In genomic region chr9:131701789-131702337, GRCh38 we compare ENCODE assay signal across 16 cellular contexts. TPM values are rescaled to one million over a fixed set of nuclear protein-coding genes. Genes with fewer than 3 reads are reported as not detected.
DNase-seq lines count a peak whose midpoint lies in the region; ATAC-seq, FAIRE-seq and TF ChIP-seq lines count a peak whose summit lies in the region.
"Had no signal": no experiment of that assay in that cellular context is flagged by ENCODE, and none has a peak within 500 bp of the region (broad histone marks: within the 10 kb centered on the region; RNA-seq: fewer than 3 reads in every experiment).

No MANE protein-coding gene starts in this region.

- H3K4me1 ChIP-seq in HUES48 (ENCODE audit: control insufficient read depth, insufficient read depth, low read length), result peaks cover 82% of the 10 kb centered on the region
- peaks cover 59% of the 10 kb centered on the region for H3K4me1 ChIP-seq in HepG2 (ENCODE audit: insufficient read depth, low read length)
- peaks cover 30% of the 10 kb centered on the region for H3K4me1 ChIP-seq in BE2C

- H3K36me3 ChIP-seq in HUES48 (ENCODE audit: control insufficient read depth, insufficient read depth, low read length), result no peaks in the 10 kb centered on the region
- no peaks in the 10 kb centered on the region for H3K36me3 ChIP-seq in HepG2 (replicated peaks in 1 of 2; ENCODE audit: control insufficient read depth in 1 of 2, insufficient read depth in 2 of 2, low read length in 2 of 2)
- no peaks in the 10 kb centered on the region for H3K36me3 ChIP-seq in BE2C
- H3K36me3 ChIP-seq: thyroid gland had no signal

- no peak for DNase-seq in CD14-positive monocyte (ENCODE audit: low spot score)
- peak; percentile 8 for DNase-seq in astrocyte of the cerebellum (ENCODE audit: low read depth)
- peak; percentile 1 for DNase-seq in kidney glomerular epithelial cell (lab: John Stamatoyannopoulos, UW)
- no peak for DNase-seq in activated T-helper 2 cell treated with anti-CD3 and anti-CD28 coated beads, Interferon-gamma antibody, Interleukin-2, Interleukin-4, amounts not matched to agents 10 μg/mL and 5 μg/mL and 100 μg/mL, durations not matched to agents 14 hours and 24 hours and 36 hours (ENCODE audit: low spot score)
- DNase-seq in SHP77 treated with DMSO at 0.1 percent for 48 hours (lab: John Stamatoyannopoulos, UW), result no peak
- no peak for DNase-seq in HepG2 (ENCODE audit: low spot score)
- DNase-seq in BE2C, result no peak
- DNase-seq: anterior cingulate cortex; MM.1S; PC-3; stimulated activated CD4-positive, alpha-beta T cell treated with anti-CD3 and anti-CD28 coated beads, Interleukin-1b, Interleukin-23, amount 100 ng/mL, for 48 hours; thyroid gland had no signal

- no peak for TF ChIP-seq RAD21 in HepG2 (CRISPR knock-in tag; IDR thresholded peaks at IDR 0.05)

- peaks cover 96% of the 10 kb centered on the region for H3K4me1 Mint-ChIP-seq in CD14-positive monocyte
- peaks cover 70% of the 10 kb centered on the region for H3K4me1 Mint-ChIP-seq in activated T-helper 2 cell treated with anti-CD3 and anti-CD28 coated beads, Interferon-gamma antibody, Interleukin-2, Interleukin-4, amounts not matched to agents 10 μg/mL and 5 μg/mL and 100 μg/mL, durations not matched to agents 14 hours and 24 hours and 36 hours (ENCODE audit: low read depth)

- H3K27me3 ChIP-seq in HUES48 (ENCODE audit: control insufficient read depth, insufficient read depth, low read length) (no peaks in the 10 kb centered on the region), HepG2 (ENCODE audit: control insufficient read depth in 1 of 2, insufficient read depth in 2 of 2, low read length in 2 of 2) (no peaks in the 10 kb centered on the region), BE2C (no peaks in the 10 kb centered on the region)
- H3K27me3 ChIP-seq: thyroid gland had no signal

- POLR2A ChIA-PET in HepG2 (lab: Yijun Ruan, JAX), result interaction anchor here (0.8 kb wide), 1 partner anchor 31 kb away, joined by 3 read pairs; no protein-coding TSS in a partner anchor

- 97% methylated on average over 6 of the region's 6 CpGs for WGBS in HepG2 (ENCODE audit: low lambda C conversion rate)

- H3K36me3 Mint-ChIP-seq in CD14-positive monocyte, result peaks cover 25 to 36% of the 10 kb centered on the region in 2 donors
- peaks cover 22% of the 10 kb centered on the region for H3K36me3 Mint-ChIP-seq in activated T-helper 2 cell treated with anti-CD3 and anti-CD28 coated beads, Interferon-gamma antibody, Interleukin-2, Interleukin-4, amounts not matched to agents 10 μg/mL and 5 μg/mL and 100 μg/mL, durations not matched to agents 14 hours and 24 hours and 36 hours (ENCODE audit: low read depth)

- H3K4me3 ChIP-seq in HUES48 (ENCODE audit: low read depth, low read length), result no peak overlapping the region; the same call in 1 of the 2 replicates
- H3K4me3 ChIP-seq in astrocyte of the cerebellum (ENCODE audit: low read depth, low read length), result no peak overlapping the region
- no peak overlapping the region for H3K4me3 ChIP-seq in HepG2 (replicated peaks in 1 of 3; ENCODE audit: insufficient read depth in 1 of 3, low read depth in 2 of 3, low read length in 3 of 3)
- no peak overlapping the region for H3K4me3 ChIP-seq in BE2C (ENCODE audit: low read depth, low read length)
- H3K4me3 ChIP-seq: GM12878, thyroid gland had no signal

- H3K27ac Mint-ChIP-seq in CD14-positive monocyte, result peak overlapping the region; percentile 60 to 99 (median 85)
- H3K27ac Mint-ChIP-seq in activated T-helper 2 cell treated with anti-CD3 and anti-CD28 coated beads, Interferon-gamma antibody, Interleukin-2, Interleukin-4, amounts not matched to agents 10 μg/mL and 5 μg/mL and 100 μg/mL, durations not matched to agents 14 hours and 24 hours and 36 hours, result no peak overlapping the region

- TF ChIP-seq EP300 in HepG2 (IDR thresholded peaks at IDR 0.05; ENCODE audit: low read depth in 2 of 2, low read length in 2 of 2) (no peak), HepG2 (CRISPR knock-in tag; IDR thresholded peaks at IDR 0.05; ENCODE audit: borderline replicate concordance) (no peak)

- H3K4me3 Mint-ChIP-seq in CD14-positive monocyte, result peak overlapping the region in 1 of 2 donors; percentile 16
- no peak overlapping the region for H3K4me3 Mint-ChIP-seq in activated T-helper 2 cell treated with anti-CD3 and anti-CD28 coated beads, Interferon-gamma antibody, Interleukin-2, Interleukin-4, amounts not matched to agents 10 μg/mL and 5 μg/mL and 100 μg/mL, durations not matched to agents 14 hours and 24 hours and 36 hours (ENCODE audit: low read depth)

- H3K4me2 ChIP-seq in HepG2 (ENCODE audit: low read depth, low read length), result no peak overlapping the region

- CTCF ChIA-PET in HepG2 (lab: Yijun Ruan, JAX; ENCODE audit: low intra/inter-chr PET ratio, low total read pairs), result no interaction called here

- BruUV-seq in HepG2 (replicated peaks; lab: Mats Ljungman, UMichigan), result no TSS peak

- in situ Hi-C loops in astrocyte of the cerebellum (cut with HindIII; ENCODE audit: low sequenced_read_pairs), result no loop called here
- in situ Hi-C loops in HepG2 (cut with HindIII; ENCODE audit: extremely low pct_ligation_motif_present, low pct_unique_long_range_greater_than_20kb), result no loop called here

- H3K9me3 ChIP-seq in HUES48 (ENCODE audit: control insufficient read depth, insufficient read depth, low read length) (no peaks in the 10 kb centered on the region), HepG2 (ENCODE audit: low read length) (no peaks in the 10 kb centered on the region), BE2C (no peaks in the 10 kb centered on the region)
- H3K9me3 ChIP-seq: thyroid gland had no signal

- ATAC-seq in HepG2, result no peak
- ATAC-seq: GM12878, PC-3 had no signal

- peaks cover 0 to 6% (median 2%) of the 10 kb centered on the region in 7 donors for H3K9me3 Mint-ChIP-seq in CD14-positive monocyte
- no peaks in the 10 kb centered on the region for H3K9me3 Mint-ChIP-seq in activated T-helper 2 cell treated with anti-CD3 and anti-CD28 coated beads, Interferon-gamma antibody, Interleukin-2, Interleukin-4, amounts not matched to agents 10 μg/mL and 5 μg/mL and 100 μg/mL, durations not matched to agents 14 hours and 24 hours and 36 hours

- peak overlapping the region; percentile 92 for H3K27ac ChIP-seq in HUES48 (ENCODE audit: low read depth, low read length)
- no peak overlapping the region for H3K27ac ChIP-seq in HepG2 (ENCODE audit: extremely low read length, insufficient read depth, low read length)
- H3K27ac ChIP-seq: thyroid gland, VCaP had no signal

- peaks cover 55% of the 10 kb centered on the region for H3K79me2 ChIP-seq in HepG2 (ENCODE audit: insufficient read depth, low read length)

- no peak overlapping the region for H2AFZ ChIP-seq in HepG2 (ENCODE audit: low read length)

- intact Hi-C loops in CD14-positive monocyte (cut with micrococcal nuclease) (loop anchor here in 1 of 2 donors (5.0 kb wide), 1 partner anchor 35 kb away; no protein-coding TSS in a partner anchor), HepG2 (cut with micrococcal nuclease; ENCODE audit: unreplicated experiment) (no loop called here)
- intact Hi-C loops in activated T-helper 2 cell treated with anti-CD3 and anti-CD28 coated beads, Interferon-gamma antibody, Interleukin-2, Interleukin-4, amounts not matched to agents 10 μg/mL and 5 μg/mL and 100 μg/mL, durations not matched to agents 14 hours and 24 hours and 36 hours (cut with micrococcal nuclease), result no loop called here

- TF ChIP-seq POLR2A in HepG2 (IDR thresholded peaks at IDR 0.05; ENCODE audit: insufficient read depth in 1 of 2, low read depth in 2 of 2, low read length in 2 of 2), result no peak

- peaks cover 8% of the 10 kb centered on the region for H4K20me1 ChIP-seq in HepG2 (ENCODE audit: insufficient read depth, low read length)

- H3K27me3 Mint-ChIP-seq in CD14-positive monocyte (ENCODE audit: low read depth in 3 of 3), result no peaks in the 10 kb centered on the region
- no peaks in the 10 kb centered on the region for H3K27me3 Mint-ChIP-seq in activated T-helper 2 cell treated with anti-CD3 and anti-CD28 coated beads, Interferon-gamma antibody, Interleukin-2, Interleukin-4, amounts not matched to agents 10 μg/mL and 5 μg/mL and 100 μg/mL, durations not matched to agents 14 hours and 24 hours and 36 hours (ENCODE audit: low read depth)

- no peak for FAIRE-seq in HepG2 (lab: Jason Lieb, UNC)
- FAIRE-seq: GM12878, islet of Langerhans had no signal

- TF ChIP-seq CTCF in CD14-positive monocyte (IDR thresholded peaks at IDR 0.05), result no peak
- no peak for TF ChIP-seq CTCF in astrocyte of the cerebellum (IDR thresholded peaks at IDR 0.05; ENCODE audit: low read depth, low read length, missing control alignments)
- no peak for TF ChIP-seq CTCF in HepG2 (CRISPR knock-in tag; IDR thresholded peaks at IDR 0.05)
- no peak for TF ChIP-seq CTCF in BE2C (IDR thresholded peaks at IDR 0.05; ENCODE audit: low read depth, low read length)

- peak overlapping the region; percentile 37; the same call in 1 of the 2 replicates for H3K9ac ChIP-seq in HUES48 (ENCODE audit: low read depth, low read length)
- H3K9ac ChIP-seq in HepG2 (ENCODE audit: insufficient read depth, low read depth, low read length), result no peak overlapping the region

RNA-seq across cellular contexts. Expression of gene RAPGEF1, which starts 38.0 kb away (rescaled TPM):
- polyA plus RNA-seq in CD14-positive monocyte (1 to 10 TPM; 1.7 to 3.0 TPM), HepG2 (2011; rRNA removed) (38.9 and 46.6 TPM in 2 replicates)
- total RNA-seq in activated T-helper 2 cell treated with anti-CD3 and anti-CD28 coated beads, Interferon-gamma antibody, Interleukin-2, Interleukin-4, amounts not matched to agents 10 μg/mL and 5 μg/mL and 100 μg/mL, durations not matched to agents 14 hours and 24 hours and 36 hours, result 133 and 136 TPM in 2 replicates
- total RNA-seq in HepG2 (2016; rRNA removed; fragmentation: Illumina TruSeq; extraction: Trizol), result 21.2 and 21.7 TPM in 2 replicates
- 6.1 and 9.4 TPM in 2 replicates for total RNA-seq in HepG2 (2016; cell fraction: cytosol; rRNA removed; fragmentation: Illumina TruSeq; extraction: Trizol; ENCODE audit: low read depth)
- 17.2 and 20.5 TPM in 2 replicates for total RNA-seq in HepG2 (2016; cell fraction: insoluble cytoplasmic fraction; rRNA removed; fragmentation: Illumina TruSeq; extraction: Trizol)
- total RNA-seq in HepG2 (2016; cell fraction: membrane; rRNA removed; fragmentation: Illumina TruSeq; extraction: Trizol), result 22.7 and 23.5 TPM in 2 replicates
- total RNA-seq in HepG2 (2016; cell fraction: nucleus; rRNA removed; fragmentation: Illumina TruSeq; extraction: Trizol), result 15.4 and 18.1 TPM in 2 replicates
- polyA plus RNA-seq in HepG2 (2011; cell fraction: cytosol; rRNA removed), result 29.9 and 30.8 TPM in 2 replicates
- polyA plus RNA-seq in HepG2 (2011; cell fraction: nucleus; rRNA removed), result 38.0 and 38.2 TPM in 2 replicates
- polyA plus RNA-seq in HepG2 (2012), result 36.7 and 38.5 TPM in 2 replicates
- polyA plus RNA-seq in HepG2 (2016; cell fraction: cytosol; fragmentation: Illumina TruSeq; extraction: Trizol; ENCODE audit: low read depth), result 2.1 and 3.2 TPM in 2 replicates
- 16.9 and 24.5 TPM in 2 replicates for polyA plus RNA-seq in HepG2 (2016; cell fraction: insoluble cytoplasmic fraction; fragmentation: Illumina TruSeq; extraction: Trizol; ENCODE audit: low read depth)
- polyA plus RNA-seq in HepG2 (2016; cell fraction: membrane; fragmentation: Illumina TruSeq; extraction: Trizol; ENCODE audit: low read depth), result 15.6 and 18.4 TPM in 2 replicates
- polyA plus RNA-seq in HepG2 (2016; cell fraction: nucleus; fragmentation: Illumina TruSeq; extraction: Trizol; ENCODE audit: insufficient read depth, low read depth), result 22.7 and 25.7 TPM in 2 replicates
- 31.8 and 52.5 TPM in 2 replicates for polyA minus RNA-seq in HepG2 (2011; rRNA and poly(A)+ RNA removed; ENCODE audit: low replicate concordance)
- polyA minus RNA-seq in HepG2 (2011; cell fraction: cytosol; rRNA and poly(A)+ RNA removed), result 25.4 and 30.6 TPM in 2 replicates
- polyA minus RNA-seq in HepG2 (2011; cell fraction: nucleus; rRNA and poly(A)+ RNA removed), result 18.2 and 24.7 TPM in 2 replicates
- polyA plus RNA-seq in BE2C (2012; ENCODE audit: insufficient read depth, insufficient read length, low read depth), result 42.8 TPM

Comparison
In these comparisons a context has a peak if more than half of its experiments do, and no peak if none do; other contexts are left out.
1. DNase-seq: peak in astrocyte of the cerebellum (single experiment) and kidney glomerular epithelial cell (single experiment); none in CD14-positive monocyte (single experiment), activated T-helper 2 cell treated with anti-CD3 and anti-CD28 coated beads, Interferon-gamma antibody, Interleukin-2, Interleukin-4, amounts not matched to agents 10 μg/mL and 5 μg/mL and 100 μg/mL, durations not matched to agents 14 hours and 24 hours and 36 hours (single experiment), SHP77 treated with DMSO at 0.1 percent for 48 hours (single experiment), HepG2 (single experiment) and BE2C (single experiment).